Comparison of ENCODE assay signal across 10 cellular contexts in genomic region chr4:23932935-23933334, GRCh38. TPM values are rescaled to one million over a fixed set of nuclear protein-coding genes. Genes with fewer than 3 reads are reported as not detected.
DNase-seq lines count a peak whose midpoint lies in the region; ATAC-seq, FAIRE-seq and TF ChIP-seq lines count a peak whose summit lies in the region.
"Had no signal": no experiment of that assay in that cellular context is flagged by ENCODE, and none has a peak within 500 bp of the region (broad histone marks: within the 10 kb centered on the region; RNA-seq: fewer than 3 reads in every experiment).

No MANE protein-coding gene starts in this region.

- H3K4me3 Mint-ChIP-seq in astrocyte (ENCODE audit: unreplicated experiment): no peak overlapping the region
- no peak overlapping the region for H3K4me3 Mint-ChIP-seq in activated naive CD4-positive, alpha-beta T cell treated with anti-CD3 and anti-CD28 coated beads, Interleukin-2, amount 10 ng/mL, durations not matched to agents 7 days and 5 days

- H3K9me3 Mint-ChIP-seq in astrocyte (ENCODE audit: unreplicated experiment): no peaks in the 10 kb centered on the region
- H3K9me3 Mint-ChIP-seq in activated naive CD4-positive, alpha-beta T cell treated with anti-CD3 and anti-CD28 coated beads, Interleukin-2, amount 10 ng/mL, durations not matched to agents 7 days and 5 days: no peaks in the 10 kb centered on the region

- H3K9ac ChIP-seq in astrocyte (ENCODE audit: low read length): no peak overlapping the region
- H3K9ac ChIP-seq in skeletal muscle tissue (ENCODE audit: low read depth in 1 of 3, low read length in 3 of 3): no peak overlapping the region

- TF ChIP-seq CTCF in astrocyte (IDR thresholded peaks at IDR 0.05; ENCODE audit: insufficient read depth, low read depth, low read length) (no peak), hepatocyte (IDR thresholded peaks at IDR 0.05; ENCODE audit: poor library complexity) (peak; percentile 26)

- H3K27ac ChIP-seq in astrocyte (ENCODE audit: low read depth, low read length): no peak overlapping the region
- peak overlapping the region; percentile 21 for H3K27ac ChIP-seq in hepatocyte
- H3K27ac ChIP-seq in skeletal muscle tissue (ENCODE audit: low read depth, low read length): peak overlapping the region; percentile 20

- H3K9me3 ChIP-seq in astrocyte (ENCODE audit: insufficient read depth, low read depth, low read length): no peaks in the 10 kb centered on the region
- no peaks in the 10 kb centered on the region for H3K9me3 ChIP-seq in hepatocyte (ENCODE audit: low read depth)
- no peaks in the 10 kb centered on the region for H3K9me3 ChIP-seq in skeletal muscle tissue (ENCODE audit: control insufficient read depth in 3 of 3, low read length in 3 of 3)

- H3K4me3 ChIP-seq in H7 (ENCODE audit: insufficient read depth, low read depth, low read length): no peak overlapping the region
- H3K4me3 ChIP-seq in astrocyte (ENCODE audit: insufficient read depth, low read depth, low read length): no peak overlapping the region
- no peak overlapping the region for H3K4me3 ChIP-seq in hepatocyte
- H3K4me3 ChIP-seq in skeletal muscle tissue (ENCODE audit: low read length in 3 of 3): peak overlapping the region in 1 of 3 donors; percentile 25

- H3K27me3 ChIP-seq in H7 (ENCODE audit: control insufficient read depth, insufficient read depth, low read length): no peaks in the 10 kb centered on the region
- no peaks in the 10 kb centered on the region for H3K27me3 ChIP-seq in astrocyte (ENCODE audit: insufficient read depth, low read length)
- H3K27me3 ChIP-seq in hepatocyte: no peaks in the 10 kb centered on the region
- H3K27me3 ChIP-seq in skeletal muscle tissue (ENCODE audit: control insufficient read depth in 3 of 3, insufficient read depth in 3 of 3, low read length in 3 of 3): no peaks in the 10 kb centered on the region

- H3K79me2 ChIP-seq in astrocyte (ENCODE audit: insufficient read depth, low read length) (no peaks in the 10 kb centered on the region), hepatocyte (no peaks in the 10 kb centered on the region)

- H2AFZ ChIP-seq in astrocyte (ENCODE audit: low read depth, low read length) (no peak overlapping the region), hepatocyte (no peak overlapping the region)

- DNase-seq in H7: peak; percentile 13
- DNase-seq in astrocyte (ENCODE audit: low read depth): peak; percentile 67
- DNase-seq in hepatocyte (ENCODE audit: low spot score): peak; percentile 9
- DNase-seq in activated naive CD4-positive, alpha-beta T cell treated with anti-CD3 and anti-CD28 coated beads, Interleukin-2, amount 10 ng/mL, durations not matched to agents 7 days and 5 days: no peak
- no peak for DNase-seq in NCI-H1092 treated with DMSO at 0.1 percent for 48 hours (lab: John Stamatoyannopoulos, UW)
- no peak for DNase-seq in RPMI8226
- DNase-seq: NCI-H1417 treated with DMSO at 0.1 percent for 48 hours, T-helper 2 cell had no signal

- H3K4me1 ChIP-seq in astrocyte (ENCODE audit: insufficient read depth, low read length) (peaks cover 15% of the 10 kb centered on the region), hepatocyte (ENCODE audit: insufficient read depth) (peaks cover 20% of the 10 kb centered on the region), skeletal muscle tissue (ENCODE audit: control insufficient read depth in 3 of 3, insufficient read depth in 3 of 3, low read length in 3 of 3) (peaks cover 23 to 32% (median 27%) of the 10 kb centered on the region in 3 donors)

- H3K4me2 ChIP-seq in astrocyte (ENCODE audit: low read length) (no peak overlapping the region), hepatocyte (no peak overlapping the region)

- no peaks in the 10 kb centered on the region for H3K27me3 Mint-ChIP-seq in astrocyte (ENCODE audit: low read depth, unreplicated experiment)
- H3K27me3 Mint-ChIP-seq in activated naive CD4-positive, alpha-beta T cell treated with anti-CD3 and anti-CD28 coated beads, Interleukin-2, amount 10 ng/mL, durations not matched to agents 7 days and 5 days: no peaks in the 10 kb centered on the region

- H3K9me2 ChIP-seq in hepatocyte (replicated peaks; ENCODE audit: insufficient read depth): no peaks in the 10 kb centered on the region

- H3K36me3 ChIP-seq in H7 (replicated peaks; ENCODE audit: control insufficient read depth, insufficient read depth, low read length) (no peaks in the 10 kb centered on the region), astrocyte (ENCODE audit: insufficient read depth, low read length) (no peaks in the 10 kb centered on the region), hepatocyte (replicated peaks; ENCODE audit: insufficient read depth, low read depth) (no peaks in the 10 kb centered on the region), skeletal muscle tissue (ENCODE audit: control insufficient read depth in 3 of 3, insufficient read depth in 3 of 3, low read length in 3 of 3) (no peaks in the 10 kb centered on the region)

- no peak overlapping the region for H3K27ac Mint-ChIP-seq in astrocyte (ENCODE audit: unreplicated experiment)
- no peak overlapping the region for H3K27ac Mint-ChIP-seq in activated naive CD4-positive, alpha-beta T cell treated with anti-CD3 and anti-CD28 coated beads, Interleukin-2, amount 10 ng/mL, durations not matched to agents 7 days and 5 days

- H3K36me3 Mint-ChIP-seq in astrocyte (ENCODE audit: low read depth, unreplicated experiment): no peaks in the 10 kb centered on the region
- H3K36me3 Mint-ChIP-seq in activated naive CD4-positive, alpha-beta T cell treated with anti-CD3 and anti-CD28 coated beads, Interleukin-2, amount 10 ng/mL, durations not matched to agents 7 days and 5 days: no peaks in the 10 kb centered on the region

- H4K20me1 ChIP-seq in astrocyte (ENCODE audit: insufficient read depth, low read length): no peaks in the 10 kb centered on the region
- no peaks in the 10 kb centered on the region for H4K20me1 ChIP-seq in hepatocyte (ENCODE audit: insufficient read depth, poor library complexity, severe bottlenecking)

- no peak for FAIRE-seq in astrocyte (lab: Jason Lieb, UNC)

- H3K4me1 Mint-ChIP-seq in astrocyte (ENCODE audit: low read depth, unreplicated experiment): peaks cover 14% of the 10 kb centered on the region
- no peaks in the 10 kb centered on the region for H3K4me1 Mint-ChIP-seq in activated naive CD4-positive, alpha-beta T cell treated with anti-CD3 and anti-CD28 coated beads, Interleukin-2, amount 10 ng/mL, durations not matched to agents 7 days and 5 days

- ATAC-seq in HG03460 (IDR thresholded peaks at IDR 0.05; ENCODE audit: unreplicated experiment): no peak

- 37% methylated on average over 4 of the region's 4 CpGs for WGBS in hepatocyte (ENCODE audit: low lambda C conversion rate, missing lambda C conversion rate)

- CTCF ChIA-PET in activated naive CD4-positive, alpha-beta T cell treated with anti-CD3 and anti-CD28 coated beads, Interleukin-2, amount 10 ng/mL, durations not matched to agents 7 days and 5 days (lab: Charles Lee): no interaction called here

RNA-seq across cellular contexts. Expression of gene PPARGC1A, which starts 43.1 kb away (rescaled TPM):
- total RNA-seq in H7 (2014; rRNA removed; shearing (Covaris generic)): 1.1 and 2.0 TPM in 2 replicates
- total RNA-seq in astrocyte (0.48 and 0.53 TPM in 2 replicates), hepatocyte (16.6 and 18.7 TPM in 2 replicates), skeletal muscle tissue (12.5 TPM)
- 4.2 and 6.7 TPM in 2 replicates for polyA plus RNA-seq in hepatocyte

Comparison
In these comparisons a context has a peak if more than half of its experiments do, and no peak if none do; other contexts are left out.
1. DNase-seq: peak in H7 (single experiment), astrocyte (single experiment) and hepatocyte (single experiment); none in activated naive CD4-positive, alpha-beta T cell treated with anti-CD3 and anti-CD28 coated beads, Interleukin-2, amount 10 ng/mL, durations not matched to agents 7 days and 5 days (single experiment), NCI-H1092 treated with DMSO at 0.1 percent for 48 hours (single experiment) and RPMI8226 (single experiment).